15 cellular contexts compared by ENCODE assay signal in the genomic region with DNA sequence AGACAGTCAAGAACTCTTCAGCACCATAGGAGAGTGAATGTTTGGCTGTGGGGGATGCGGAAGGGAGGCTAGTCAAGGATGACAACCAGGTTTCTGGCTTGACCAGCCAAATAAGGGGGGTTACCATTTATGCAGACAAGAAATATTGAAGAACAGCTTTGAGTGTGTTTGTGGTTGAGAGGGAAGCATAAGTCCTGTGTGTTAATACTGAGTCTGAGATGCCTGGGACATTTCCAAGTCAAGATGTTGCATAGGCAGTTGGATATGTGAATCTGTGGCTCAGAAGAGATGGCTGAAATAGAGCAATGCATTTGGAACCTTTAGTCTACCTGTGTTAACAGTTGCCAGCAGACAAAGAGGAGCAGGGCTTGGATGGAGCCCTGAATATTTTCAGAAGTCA.
DNase-seq lines count a peak whose midpoint lies in the region; ATAC-seq and TF ChIP-seq lines count a peak whose summit lies in the region.
"Had no signal": no experiment of that assay in that cellular context is flagged by ENCODE, and none has a peak within 500 bp of the region (broad histone marks: within the 10 kb centered on the region; RNA-seq: fewer than 3 reads in every experiment).

No MANE protein-coding gene starts in this region.

- peak overlapping the region in 2 of 3 donors; percentile 8 to 27 for H3K27ac Mint-ChIP-seq in CD4-positive, CD25-positive, alpha-beta regulatory T cell
- H3K27ac Mint-ChIP-seq: CD4-positive, alpha-beta T cell; H9; IgD-negative memory B cell had no signal

- H3K27ac ChIP-seq in CD4-positive, CD25-positive, alpha-beta regulatory T cell (ENCODE audit: insufficient read depth, low read length, poor library complexity, severe bottlenecking): no peak overlapping the region
- H3K27ac ChIP-seq in ascending aorta: peak overlapping the region; percentile 65 to 75
- peak overlapping the region; percentile 38 to 40 for H3K27ac ChIP-seq in thoracic aorta
- H3K27ac ChIP-seq: BLaER1 treated with 17β-estradiol and CSF1 and Interleukin-3, amounts not matched to agents 10 nM and 100 nM had no signal

- ATAC-seq in CD4-positive, CD25-positive, alpha-beta regulatory T cell (ENCODE audit: low read depth in 2 of 2): no peak
- ATAC-seq in thoracic aorta (ENCODE audit: insufficient number of reproducible peaks, low FRiP score, low read depth) (no peak), GM21737 (IDR thresholded peaks at IDR 0.05; ENCODE audit: unreplicated experiment) (no peak)
- ATAC-seq: GM12878 had no signal

- no peaks in the 10 kb centered on the region for H3K4me1 ChIP-seq in CD4-positive, CD25-positive, alpha-beta regulatory T cell (ENCODE audit: control insufficient read depth, insufficient read depth, low read length, poor library complexity, severe bottlenecking)
- H3K4me1 ChIP-seq in ascending aorta: peaks cover 6 to 62% of the 10 kb centered on the region in 2 donors
- peaks cover 37 to 94% of the 10 kb centered on the region in 2 donors for H3K4me1 ChIP-seq in thoracic aorta (ENCODE audit: control insufficient read depth in 1 of 2, low read depth in 2 of 2)

- H3K36me3 ChIP-seq in CD4-positive, CD25-positive, alpha-beta regulatory T cell (ENCODE audit: control insufficient read depth, insufficient read depth, low read length): peaks cover 5% of the 10 kb centered on the region
- H3K36me3 ChIP-seq in ascending aorta (no peaks in the 10 kb centered on the region), thoracic aorta (no peaks in the 10 kb centered on the region)

- no peak overlapping the region for H3K4me3 ChIP-seq in CD4-positive, CD25-positive, alpha-beta regulatory T cell (ENCODE audit: low read depth, low read length)
- H3K4me3 ChIP-seq in ascending aorta (no peak overlapping the region), thoracic aorta (no peak overlapping the region)
- H3K4me3 ChIP-seq: BLaER1 treated with 17β-estradiol and CSF1 and Interleukin-3, amounts not matched to agents 10 nM and 100 nM; GM12878 had no signal

- intact Hi-C loops in ascending aorta (cut with DNase I): no loop called here

- H3K9me3 ChIP-seq in CD4-positive, CD25-positive, alpha-beta regulatory T cell (ENCODE audit: control insufficient read depth in 2 of 2, low read length in 2 of 2): peaks cover 0 to 3% of the 10 kb centered on the region in 2 experiments
- H3K9me3 ChIP-seq in ascending aorta: no peaks in the 10 kb centered on the region
- H3K9me3 ChIP-seq in thoracic aorta: no peaks in the 10 kb centered on the region

- no peak overlapping the region for H3K4me3 Mint-ChIP-seq in CD4-positive, CD25-positive, alpha-beta regulatory T cell
- H3K4me3 Mint-ChIP-seq: CD4-positive, alpha-beta T cell; H9; IgD-negative memory B cell had no signal

- H3K27me3 ChIP-seq in CD4-positive, CD25-positive, alpha-beta regulatory T cell (ENCODE audit: control insufficient read depth, insufficient read depth, low read length): no peaks in the 10 kb centered on the region
- H3K27me3 ChIP-seq in ascending aorta (no peaks in the 10 kb centered on the region), thoracic aorta (replicated peaks; ENCODE audit: insufficient read depth) (no peaks in the 10 kb centered on the region)
- H3K27me3 ChIP-seq: BLaER1 treated with 17β-estradiol and CSF1 and Interleukin-3, amounts not matched to agents 10 nM and 100 nM had no signal

- H3K36me3 Mint-ChIP-seq in CD4-positive, CD25-positive, alpha-beta regulatory T cell: peaks cover 26% of the 10 kb centered on the region

- no peak for DNase-seq in CD4-positive, CD25-positive, alpha-beta regulatory T cell
- no peak for DNase-seq in ascending aorta (ENCODE audit: low spot score in 2 of 2)
- DNase-seq in iris pigment epithelial cell (ENCODE audit: low read depth): peak; percentile 37
- DNase-seq in thoracic aorta (ENCODE audit: low spot score): no peak
- DNase-seq in activated T-cell treated with anti-CD3 and anti-CD28 coated beads, Interleukin-2, amount 50 U/mL, for 48 hours: no peak
- DNase-seq in SW480 (ENCODE audit: low spot score): no peak
- DNase-seq: 8988T; CD4-positive, alpha-beta T cell; DMS79; GOT3; H9 had no signal

- peaks cover 6 to 25% (median 15%) of the 10 kb centered on the region in 4 donors for H3K4me1 Mint-ChIP-seq in CD4-positive, CD25-positive, alpha-beta regulatory T cell

- peaks cover 0 to 2% (median 0%) of the 10 kb centered on the region in 7 donors for H3K9me3 Mint-ChIP-seq in CD4-positive, CD25-positive, alpha-beta regulatory T cell
- H3K9me3 Mint-ChIP-seq: CD4-positive, alpha-beta T cell; H9 had no signal

- H3K27me3 Mint-ChIP-seq in CD4-positive, CD25-positive, alpha-beta regulatory T cell: no peaks in the 10 kb centered on the region
- H3K27me3 Mint-ChIP-seq: CD4-positive, alpha-beta T cell; IgD-negative memory B cell had no signal

- no peak for TF ChIP-seq CTCF in ascending aorta (IDR thresholded peaks at IDR 0.05)
- TF ChIP-seq CTCF in thoracic aorta (IDR thresholded peaks at IDR 0.05): no peak
